ENCODE assay signal across 9 cellular contexts in the genomic region with DNA sequence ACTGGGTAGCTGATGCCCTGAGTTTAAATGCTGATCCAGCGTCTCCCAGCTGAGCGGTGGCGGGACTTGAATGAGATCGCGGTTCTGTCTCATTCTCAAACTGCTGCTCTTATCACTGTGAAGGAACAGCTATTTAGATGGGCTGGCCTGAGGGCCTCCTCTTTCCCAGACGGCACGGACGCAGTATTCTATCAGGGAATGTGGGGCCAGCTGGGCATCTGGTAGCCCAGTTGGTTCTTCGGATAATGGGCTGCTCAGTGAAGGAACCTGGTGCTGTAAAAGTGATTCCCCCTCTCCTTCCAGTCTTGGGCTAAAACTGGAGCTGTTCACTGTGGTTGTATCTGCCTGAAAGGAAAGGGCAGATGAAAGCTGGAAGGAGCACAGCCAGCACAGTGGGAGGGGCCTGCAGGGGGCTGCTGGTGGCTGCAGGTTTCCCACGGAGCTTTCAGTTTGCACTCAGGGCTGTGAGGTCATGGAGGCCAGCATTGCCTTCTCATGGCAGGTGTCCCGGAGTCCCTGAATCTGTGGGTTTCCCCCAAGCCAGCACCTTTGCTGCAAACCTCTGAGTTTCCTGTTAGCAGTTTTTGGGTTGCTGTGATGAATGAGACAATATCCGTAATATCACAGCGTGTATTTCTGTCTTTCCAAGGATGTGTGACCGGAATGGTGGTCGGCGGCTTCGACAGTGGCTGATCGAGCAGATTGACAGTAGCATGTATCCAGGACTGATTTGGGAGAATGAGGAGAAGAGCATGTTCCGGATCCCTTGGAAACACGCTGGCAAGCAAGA. TPM values are rescaled to one million over a fixed set of nuclear protein-coding genes. Genes with fewer than 3 reads are reported as not detected.
DNase-seq lines count a peak whose midpoint lies in the region; ATAC-seq and TF ChIP-seq lines count a peak whose summit lies in the region.
"Had no signal": no experiment of that assay in that cellular context is flagged by ENCODE, and none has a peak within 500 bp of the region (broad histone marks: within the 10 kb centered on the region; RNA-seq: fewer than 3 reads in every experiment).

No MANE protein-coding gene starts in this region.

- no peak overlapping the region for H2AFZ ChIP-seq in H9 (ENCODE audit: low read length)

- peak; percentile 46 to 52 for DNase-seq in activated CD4-positive, alpha-beta T cell treated with anti-CD3 and anti-CD28 coated beads, Interleukin-2, amount 50 U/mL, for 4 hours
- peak; percentile 87 for DNase-seq in naive B cell
- DNase-seq in DMS53 treated with DMSO at 0.1 percent for 48 hours (lab: John Stamatoyannopoulos, UW; ENCODE audit: unreplicated experiment) = no peak
- no peak for DNase-seq in foreskin melanocyte
- DNase-seq in H9 = no peak
- DNase-seq in left lung = no peak

- H3K27me3 ChIP-seq in H9 (ENCODE audit: insufficient read depth, low read length) (peaks cover 13% of the 10 kb centered on the region; the same call in 1 of the 2 replicates), left lung (peaks cover 0 to 30% of the 10 kb centered on the region in 2 donors)

- H3K27me3 Mint-ChIP-seq in naive B cell (no peaks in the 10 kb centered on the region), H9 (ENCODE audit: low read depth) (peaks cover 83% of the 10 kb centered on the region)

- no peak overlapping the region for H3K23ac ChIP-seq in H9 (ENCODE audit: insufficient read length, low read depth, low read length)

- H3K4me3 Mint-ChIP-seq in naive B cell (peak overlapping the region; percentile 79 to 99 (median 94)), H9 (no peak overlapping the region)

- no peak overlapping the region for H2BK5ac ChIP-seq in H9 (ENCODE audit: insufficient read length, low read length)

- H4K5ac ChIP-seq in H9 (ENCODE audit: insufficient read length, low read depth, low read length) = no peak overlapping the region

- H2BK15ac ChIP-seq in H9 (ENCODE audit: low read depth, low read length) = no peak overlapping the region

- H2BK20ac ChIP-seq in H9 (ENCODE audit: low read depth, low read length, poor library complexity, severe bottlenecking) = no peak overlapping the region

- ATAC-seq in GM19035 (IDR thresholded peaks at IDR 0.05; ENCODE audit: unreplicated experiment) = peak; percentile 63
- ATAC-seq in HG03039 (IDR thresholded peaks at IDR 0.05; ENCODE audit: unreplicated experiment) = peak; percentile 43
- ATAC-seq in naive B cell (ENCODE audit: low read depth in 2 of 2) = peak; percentile 66 to 70
- ATAC-seq in left lung = no peak

- H4K8ac ChIP-seq in H9 (replicated peaks; ENCODE audit: insufficient read length, low read depth, low read length) = no peak overlapping the region

- H3K18ac ChIP-seq in H9 (ENCODE audit: insufficient read length, low read depth, low read length) = no peak overlapping the region

- no peak overlapping the region for H2BK120ac ChIP-seq in H9 (ENCODE audit: low read depth, low read length, poor library complexity, severe bottlenecking)

- no peak overlapping the region for H2BK12ac ChIP-seq in H9 (ENCODE audit: insufficient read length, low read depth, low read length)

- H3K9me3 Mint-ChIP-seq in naive B cell (peaks cover 0 to 3% (median 0%) of the 10 kb centered on the region in 7 donors), H9 (peaks cover 0 to 12% of the 10 kb centered on the region in 2 experiments; a peak in 4 of 5 replicates)

- no peak overlapping the region for H3K9ac ChIP-seq in H9 (ENCODE audit: extremely low read depth, insufficient read length, low read length)

- no peak overlapping the region for H3K14ac ChIP-seq in H9 (ENCODE audit: insufficient read depth, low read length)

- H4K20me1 ChIP-seq in H9 (ENCODE audit: control insufficient read depth, insufficient read depth, insufficient read length) = no peaks in the 10 kb centered on the region

- H4K91ac ChIP-seq in H9 (ENCODE audit: insufficient read length, low read depth, low read length) = no peak overlapping the region

- H3K4ac ChIP-seq in H9 (ENCODE audit: low read depth, low read length) = no peak overlapping the region

- H3K27ac ChIP-seq in H9 (ENCODE audit: insufficient read length, low read depth, low read length) = no peak overlapping the region
- H3K27ac ChIP-seq in left lung = no peak overlapping the region
- H3K27ac ChIP-seq: SJSA1 had no signal

- H3K4me3 ChIP-seq in left lung = peak overlapping the region in 1 of 2 donors; percentile 60
- H3K4me3 ChIP-seq: SJSA1 had no signal

- H3K27ac Mint-ChIP-seq in naive B cell = peak overlapping the region; percentile 95 to 100 (median 100)
- H3K27ac Mint-ChIP-seq in H9 = no peak overlapping the region

- no CpG with 5 or more reads among the region's 20 CpGs for WGBS in H9 (ENCODE audit: extremely low coverage, insufficient read length, low lambda C conversion rate)

- H3K9me3 ChIP-seq in H9 (ENCODE audit: control insufficient read depth, low read depth, low read length) (no peaks in the 10 kb centered on the region), left lung (no peaks in the 10 kb centered on the region)

- no peak overlapping the region for H3K56ac ChIP-seq in H9 (ENCODE audit: insufficient read length, low read depth, low read length)

- no peak overlapping the region for H3T11ph ChIP-seq in H9 (ENCODE audit: low read length)

- no peak overlapping the region for H2AK5ac ChIP-seq in H9 (ENCODE audit: insufficient read length, low read length)

- H3K4me1 ChIP-seq in H9 (ENCODE audit: insufficient read depth, low read length) (no peaks in the 10 kb centered on the region), left lung (peaks cover 6 to 60% of the 10 kb centered on the region in 2 donors)

- H3K4me1 Mint-ChIP-seq in naive B cell = peaks cover 61 to 83% (median 79%) of the 10 kb centered on the region in 3 donors
- peaks cover 15% of the 10 kb centered on the region in 2 experiments for H3K4me1 Mint-ChIP-seq in H9

- intact Hi-C loops in left lung (cut with DNase I) = no loop called here

- peaks cover 8% of the 10 kb centered on the region for H3K23me2 ChIP-seq in H9 (ENCODE audit: insufficient read length, low read depth, low read length, poor library complexity, severe bottlenecking)

- H3K36me3 Mint-ChIP-seq in naive B cell = peaks cover 39 to 47% of the 10 kb centered on the region in 2 donors
- H3K36me3 Mint-ChIP-seq in H9 (ENCODE audit: insufficient read depth in 1 of 3, low read depth in 3 of 3) = no peaks in the 10 kb centered on the region; a peak in 1 of 7 replicates

- no peak overlapping the region for H3K4me2 ChIP-seq in H9 (ENCODE audit: insufficient read depth, insufficient read length, low read length)

- H3K36me3 ChIP-seq in left lung = peaks cover 0 to 22% of the 10 kb centered on the region in 2 donors
- H3K36me3 ChIP-seq: SJSA1 had no signal

- TF ChIP-seq CTCF in H9 (conservative IDR thresholded peaks at IDR 0.05) = no peak
- TF ChIP-seq CTCF in left lung (IDR thresholded peaks at IDR 0.05) = no peak

- H3K79me2 ChIP-seq in H9 (ENCODE audit: insufficient read depth, low read length) = no peaks in the 10 kb centered on the region

- H3K79me1 ChIP-seq in H9 (ENCODE audit: insufficient read depth, low read depth, low read length, poor library complexity, severe bottlenecking) = no peaks in the 10 kb centered on the region

RNA-seq across cellular contexts. Expression of gene IRF8, which starts 3.6 kb away (rescaled TPM):
- polyA plus RNA-seq in naive B cell (ENCODE audit: low read depth in 6 of 6) = 100 to 1,000 TPM; 646 to 909 (median 752) TPM
- total RNA-seq in H9 (2021) (0.28 TPM in 1 of 2 replicates, not detected in the other), left lung (10 to 100 TPM; 24.4 to 33.6 TPM)

Comparison
In these comparisons a context has a peak if more than half of its experiments do, and no peak if none do; other contexts are left out.
1. DNase-seq: peak in activated CD4-positive, alpha-beta T cell treated with anti-CD3 and anti-CD28 coated beads, Interleukin-2, amount 50 U/mL, for 4 hours (2 of 2) and naive B cell (single experiment); none in DMS53 treated with DMSO at 0.1 percent for 48 hours (single experiment), foreskin melanocyte (single experiment), H9 (single experiment) and left lung (0 of 2).
2. H3K27ac Mint-ChIP-seq: peak in naive B cell (6 of 6); none in H9 (0 of 3).
3. H3K4me3 Mint-ChIP-seq: peak in naive B cell (8 of 8); none in H9 (0 of 2).
4. RNA of gene IRF8, which starts 3.6 kb away (total RNA-seq): 24.4 to 33.6 TPM in left lung; 0.28 TPM in H9; every median in the first group is over 10 times any median in the second.